14 cellular contexts compared by ENCODE assay signal in genomic region chr1:28983091-28983490, GRCh38.
"Had no signal": no experiment of that assay in that cellular context is flagged by ENCODE, and none has a peak within 500 bp of the region (broad histone marks: within the 10 kb centered on the region; RNA-seq: fewer than 3 reads in every experiment).

No MANE protein-coding gene starts in this region.

- H3K27ac Mint-ChIP-seq: activated naive CD4-positive, alpha-beta T cell treated with anti-CD3 and anti-CD28 coated beads for 36 hours; activated T-helper 17 cell treated with anti-CD3 and anti-CD28 coated beads, Interleukin-2, amount 50 U/mL, for 72 hours; memory B cell had no signal

- H3K27me3 Mint-ChIP-seq: activated T-helper 17 cell treated with anti-CD3 and anti-CD28 coated beads, Interleukin-2, amount 50 U/mL, for 72 hours; memory B cell had no signal

- H3K4me3 ChIP-seq: adrenal gland, coronary artery, thyroid gland, uterus had no signal

- H3K4me3 Mint-ChIP-seq: activated naive CD4-positive, alpha-beta T cell treated with anti-CD3 and anti-CD28 coated beads for 36 hours; activated T-helper 17 cell treated with anti-CD3 and anti-CD28 coated beads, Interleukin-2, amount 50 U/mL, for 72 hours; memory B cell; natural killer cell had no signal

- H3K4me1 ChIP-seq: foreskin keratinocyte, thyroid gland, uterus had no signal

- H3K36me3 ChIP-seq: adrenal gland, uterus had no signal

- DNase-seq: activated CD4-positive, alpha-beta T cell treated with anti-CD3 and anti-CD28 coated beads for 4 hours; effector CD4-positive, alpha-beta T cell; foreskin keratinocyte; natural killer cell; occipital lobe; stimulated activated CD4-positive, alpha-beta T cell treated with anti-CD3 and anti-CD28 coated beads, Interleukin-15, amount 100 ng/mL, for 24 hours; stimulated activated CD4-positive, alpha-beta T cell treated with anti-CD3 and anti-CD28 coated beads, Interleukin-4, amount 100 ng/mL, for 4 hours; thyroid gland; uterus had no signal

- H3K36me3 Mint-ChIP-seq: natural killer cell had no signal

- H3K9me3 ChIP-seq: adrenal gland, thyroid gland, uterus had no signal

- H3K27me3 ChIP-seq: adrenal gland, foreskin keratinocyte, thyroid gland, uterus had no signal

- H3K27ac ChIP-seq: coronary artery, foreskin keratinocyte, thyroid gland, uterus had no signal

- ATAC-seq: activated T-helper 17 cell treated with anti-CD3 and anti-CD28 coated beads, Interleukin-2, amount 50 U/mL, for 72 hours; foreskin keratinocyte had no signal

- H3K9me3 Mint-ChIP-seq: activated naive CD4-positive, alpha-beta T cell treated with anti-CD3 and anti-CD28 coated beads for 36 hours; activated T-helper 17 cell treated with anti-CD3 and anti-CD28 coated beads, Interleukin-2, amount 50 U/mL, for 72 hours; memory B cell; natural killer cell had no signal
